13 cellular contexts compared by ENCODE assay signal in the genomic region with DNA sequence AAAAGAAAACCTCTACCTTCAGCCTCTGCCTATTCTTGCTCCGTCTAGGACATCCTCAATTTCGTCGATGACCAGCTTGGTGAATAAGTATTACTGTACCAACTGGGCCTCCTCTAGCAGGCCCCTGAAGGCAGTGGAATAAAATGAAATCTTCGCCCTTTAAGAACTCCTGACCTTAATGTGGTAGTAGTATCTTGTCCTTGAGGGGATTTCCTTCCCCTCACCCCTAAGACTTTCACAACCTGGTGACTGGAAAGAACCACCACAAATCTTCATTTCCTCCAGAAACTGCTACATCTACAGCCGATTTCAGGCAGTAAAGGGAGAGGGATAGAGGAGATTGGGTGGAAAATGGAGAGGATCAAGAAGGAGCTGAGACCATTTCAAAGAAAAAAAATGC. TPM values are rescaled to one million over a fixed set of nuclear protein-coding genes. Genes with fewer than 3 reads are reported as not detected.
DNase-seq lines count a peak whose midpoint lies in the region; ATAC-seq, FAIRE-seq and TF ChIP-seq lines count a peak whose summit lies in the region.
"Had no signal": no experiment of that assay in that cellular context is flagged by ENCODE, and none has a peak within 500 bp of the region (broad histone marks: within the 10 kb centered on the region; RNA-seq: fewer than 3 reads in every experiment).

No MANE protein-coding gene starts in this region.

- H3K9me3 Mint-ChIP-seq in activated naive CD8-positive, alpha-beta T cell treated with anti-CD3 and anti-CD28 coated beads, Interleukin-2, amount 50 U/mL, for 24 hours: no peaks in the 10 kb centered on the region
- no peaks in the 10 kb centered on the region for H3K9me3 Mint-ChIP-seq in neural progenitor cell

- DNase-seq in D721Med (ENCODE audit: insufficient read length, low spot score) (no peak), neural progenitor cell (ENCODE audit: low spot score) (no peak), MG63 (no peak), NCI-H2081 (lab: John Stamatoyannopoulos, UW) (no peak)
- no peak for DNase-seq in activated naive CD8-positive, alpha-beta T cell treated with anti-CD3 and anti-CD28 coated beads, Interleukin-2, amount 50 U/mL, for 24 hours
- DNase-seq in activated CD4-positive, CD25-positive, alpha-beta regulatory T cell treated with anti-CD3 and anti-CD28 coated beads, Interleukin-2, amount 50 U/mL, for 72 hours: no peak
- DNase-seq: activated CD4-positive, alpha-beta T cell treated with anti-CD3 and anti-CD28 coated beads for 1 hour; KBM-7; NCI-H187; NCI-H774; SHP77 treated with DMSO at 0.1 percent for 48 hours; sigmoid colon had no signal

- H3K4me3 ChIP-seq in HUES48 (ENCODE audit: low read depth, low read length): no peak overlapping the region
- H3K4me3 ChIP-seq in neural progenitor cell: no peak overlapping the region
- H3K4me3 ChIP-seq in MG63: no peak overlapping the region; the same call in 1 of the 2 replicates
- H3K4me3 ChIP-seq: sigmoid colon had no signal

- H3K27ac ChIP-seq in HUES48 (ENCODE audit: low read depth, low read length) (peak overlapping the region; percentile 27), neural progenitor cell (no peak overlapping the region)

- no peak overlapping the region for H3K4me2 ChIP-seq in neural progenitor cell

- ATAC-seq in activated naive CD8-positive, alpha-beta T cell treated with anti-CD3 and anti-CD28 coated beads, Interleukin-2, amount 50 U/mL, for 24 hours: peak; percentile 56

- H3K27me3 Mint-ChIP-seq in activated naive CD8-positive, alpha-beta T cell treated with anti-CD3 and anti-CD28 coated beads, Interleukin-2, amount 50 U/mL, for 24 hours: peaks cover 2% of the 10 kb centered on the region
- peaks cover 9% of the 10 kb centered on the region for H3K27me3 Mint-ChIP-seq in neural progenitor cell (ENCODE audit: insufficient read depth, low read depth)

- no peak overlapping the region for H3K9ac ChIP-seq in HUES48 (ENCODE audit: low read depth, low read length)
- no peak overlapping the region for H3K9ac ChIP-seq in neural progenitor cell

- H3K27me3 ChIP-seq in HUES48 (ENCODE audit: control insufficient read depth, insufficient read depth, low read length): no peaks in the 10 kb centered on the region
- no peaks in the 10 kb centered on the region for H3K27me3 ChIP-seq in neural progenitor cell
- H3K27me3 ChIP-seq in MG63: no peaks in the 10 kb centered on the region
- H3K27me3 ChIP-seq: sigmoid colon had no signal

- no peaks in the 10 kb centered on the region for H4K20me1 ChIP-seq in neural progenitor cell (ENCODE audit: low read depth)

- H2AFZ ChIP-seq in neural progenitor cell (replicated peaks): no peak overlapping the region

- peaks cover 11% of the 10 kb centered on the region for H3K79me2 ChIP-seq in neural progenitor cell (ENCODE audit: low read depth)

- H3K36me3 Mint-ChIP-seq in activated naive CD8-positive, alpha-beta T cell treated with anti-CD3 and anti-CD28 coated beads, Interleukin-2, amount 50 U/mL, for 24 hours (ENCODE audit: low read depth): peaks cover 59% of the 10 kb centered on the region
- peaks cover 4% of the 10 kb centered on the region for H3K36me3 Mint-ChIP-seq in neural progenitor cell

- H3K4me1 ChIP-seq in HUES48 (ENCODE audit: control insufficient read depth, insufficient read depth, low read length): no peaks in the 10 kb centered on the region; the same call in 1 of the 2 replicates
- H3K4me1 ChIP-seq in neural progenitor cell: no peaks in the 10 kb centered on the region

- H3K9me3 ChIP-seq in HUES48 (ENCODE audit: control insufficient read depth, insufficient read depth, low read length) (no peaks in the 10 kb centered on the region), neural progenitor cell (ENCODE audit: low read depth) (no peaks in the 10 kb centered on the region), MG63 (no peaks in the 10 kb centered on the region)
- H3K9me3 ChIP-seq: sigmoid colon had no signal

- H3K36me3 ChIP-seq in HUES48 (ENCODE audit: control insufficient read depth, insufficient read depth, low read length) (peaks cover 66% of the 10 kb centered on the region), neural progenitor cell (no peaks in the 10 kb centered on the region), MG63 (peaks cover 66% of the 10 kb centered on the region)

- H3K4me3 Mint-ChIP-seq in activated naive CD8-positive, alpha-beta T cell treated with anti-CD3 and anti-CD28 coated beads, Interleukin-2, amount 50 U/mL, for 24 hours: peak overlapping the region; percentile 63
- H3K4me3 Mint-ChIP-seq in neural progenitor cell: peak overlapping the region; percentile 67

- H3K27ac Mint-ChIP-seq in activated naive CD8-positive, alpha-beta T cell treated with anti-CD3 and anti-CD28 coated beads, Interleukin-2, amount 50 U/mL, for 24 hours: peak overlapping the region; percentile 94
- H3K27ac Mint-ChIP-seq in neural progenitor cell: no peak overlapping the region

- peak; percentile 6 for FAIRE-seq in D721Med (lab: Jason Lieb, UNC)

- TF ChIP-seq CTCF in D721Med (IDR thresholded peaks at IDR 0.05; ENCODE audit: insufficient read depth, missing control alignments) (no peak), neural progenitor cell (IDR thresholded peaks at IDR 0.05) (no peak)

- H3F3A ChIP-seq in neural progenitor cell (ENCODE audit: low read depth): peaks cover 23% of the 10 kb centered on the region

- H3K4me1 Mint-ChIP-seq in activated naive CD8-positive, alpha-beta T cell treated with anti-CD3 and anti-CD28 coated beads, Interleukin-2, amount 50 U/mL, for 24 hours: peaks cover 63% of the 10 kb centered on the region
- H3K4me1 Mint-ChIP-seq in neural progenitor cell: peaks cover 22% of the 10 kb centered on the region

RNA-seq across cellular contexts. Expression of a gene that starts 1.6 kb away (rescaled TPM):
- 57.9 and 65.9 TPM in 2 replicates for total RNA-seq in neural progenitor cell (ENCODE audit: low replicate concordance)
- 212 and 243 TPM in 2 replicates for total RNA-seq in MG63 (2014; rRNA removed; shearing (Covaris generic); ENCODE audit: low replicate concordance)

RNA-seq across cellular contexts. Expression of a gene that starts 50.1 kb away (rescaled TPM):
- not detected in 2 replicates for total RNA-seq in neural progenitor cell (ENCODE audit: low replicate concordance)
- total RNA-seq in MG63 (2014; rRNA removed; shearing (Covaris generic); ENCODE audit: low replicate concordance): not detected in 2 replicates
- total RNA-seq: sigmoid colon had no signal

RNA-seq across cellular contexts. Expression of a gene that starts 50.1 kb away (rescaled TPM):
- 135 and 148 TPM in 2 replicates for total RNA-seq in neural progenitor cell (ENCODE audit: low replicate concordance)
- total RNA-seq in MG63 (2014; rRNA removed; shearing (Covaris generic); ENCODE audit: low replicate concordance): 208 and 217 TPM in 2 replicates

RNA-seq across cellular contexts. Expression of a gene that starts 54.5 kb away (rescaled TPM):
- 41.6 and 63.4 TPM in 2 replicates for total RNA-seq in neural progenitor cell (ENCODE audit: low replicate concordance)
- total RNA-seq in MG63 (2014; rRNA removed; shearing (Covaris generic); ENCODE audit: low replicate concordance): 58.1 and 74.8 TPM in 2 replicates
